In genomic region chr3:174737966-174738365, GRCh38 we compare ENCODE assay signal across 17 cellular contexts.
A peak's percentile ranks its signal among the peaks of the same experiment; 100 is the strongest.
DNase-seq lines count a peak whose midpoint lies in the region; ATAC-seq and TF ChIP-seq lines count a peak whose summit lies in the region.
"Had no signal": no experiment of that assay in that cellular context is flagged by ENCODE, and none has a peak within 500 bp of the region (broad histone marks: within the 10 kb centered on the region; RNA-seq: fewer than 3 reads in every experiment).

No MANE protein-coding gene starts in this region.

- H3K4me2 ChIP-seq in GM23248 (ENCODE audit: unreplicated experiment): no peak overlapping the region
- no peak overlapping the region for H3K4me2 ChIP-seq in smooth muscle cell

- no peak for TF ChIP-seq CTCF in smooth muscle cell (IDR thresholded peaks at IDR 0.05; ENCODE audit: borderline replicate concordance, insufficient read depth, poor library complexity, severe bottlenecking)

- H3K4me3 ChIP-seq in GM23248 (no peak overlapping the region), smooth muscle cell (no peak overlapping the region)
- H3K4me3 ChIP-seq: GM12878, HAP-1 had no signal

- ATAC-seq in GM18867 (IDR thresholded peaks at IDR 0.05; ENCODE audit: unreplicated experiment): no peak
- ATAC-seq: GM12878, HepG2 had no signal

- DNase-seq in GM23248 (peak; percentile 13), fibroblast of gingiva (ENCODE audit: low read depth) (peak; percentile 7), fibroblast of the conjunctiva (ENCODE audit: low read depth) (peak; percentile 47), smooth muscle cell (lab: John Stamatoyannopoulos, UW; ENCODE audit: unreplicated experiment) (no peak)
- no peak for DNase-seq in stimulated activated CD8-positive, alpha-beta memory T cell treated with anti-CD3 and anti-CD28 coated beads, Interleukin-4, amount 100 ng/mL, for 48 hours
- DNase-seq in activated effector memory CD4-positive, alpha-beta T cell treated with Interleukin-2 at 50 U/mL for 16 hours: no peak
- DNase-seq: ACHN; AML-193; Caco-2; CD4-positive, alpha-beta T cell; DMS79 treated with DMSO at 0.1 percent for 48 hours; EL had no signal

- WGBS in GM23248 (ENCODE audit: low coverage in 1 of 2, low lambda C conversion rate in 2 of 2, missing lambda C conversion rate in 2 of 2), 2 experiments: 41 to 50% methylated on average over 3 of the region's 3 CpGs
- WGBS in smooth muscle cell (ENCODE audit: low lambda C conversion rate): 83% methylated on average over 3 of the region's 3 CpGs

- no peaks in the 10 kb centered on the region for H3F3A ChIP-seq in GM23248 (ENCODE audit: insufficient read depth)
- H3F3A ChIP-seq in smooth muscle cell (ENCODE audit: low read depth): no peaks in the 10 kb centered on the region

- H3K79me2 ChIP-seq in GM23248 (ENCODE audit: insufficient read depth) (no peaks in the 10 kb centered on the region), smooth muscle cell (ENCODE audit: low read depth) (no peaks in the 10 kb centered on the region)

- H3K9me3 ChIP-seq in GM23248 (ENCODE audit: low read depth) (no peaks in the 10 kb centered on the region), smooth muscle cell (replicated peaks; ENCODE audit: low read depth) (no peaks in the 10 kb centered on the region)
- H3K9me3 ChIP-seq: HAP-1 had no signal

- H3K4me1 ChIP-seq in GM23248 (ENCODE audit: insufficient read depth) (peaks cover 6% of the 10 kb centered on the region; the same call in 1 of the 2 replicates), smooth muscle cell (ENCODE audit: low read depth) (peaks cover 6% of the 10 kb centered on the region)
- H3K4me1 ChIP-seq: Caco-2, HAP-1 had no signal

- H3K9me2 ChIP-seq in GM23248 (ENCODE audit: insufficient read depth): no peaks in the 10 kb centered on the region; the same call in 1 of the 2 replicates

- H2AFZ ChIP-seq in GM23248 (no peak overlapping the region), smooth muscle cell (ENCODE audit: low read depth) (no peak overlapping the region)

- no peaks in the 10 kb centered on the region for H3K36me3 ChIP-seq in GM23248 (ENCODE audit: low read depth)
- no peaks in the 10 kb centered on the region for H3K36me3 ChIP-seq in smooth muscle cell (ENCODE audit: low read depth)
- H3K36me3 ChIP-seq: HAP-1 had no signal

- no peak overlapping the region for H3K9ac ChIP-seq in GM23248
- H3K9ac ChIP-seq in smooth muscle cell (ENCODE audit: low read depth): no peak overlapping the region

- no peaks in the 10 kb centered on the region for H4K20me1 ChIP-seq in GM23248 (ENCODE audit: insufficient read depth)
- H4K20me1 ChIP-seq in smooth muscle cell (ENCODE audit: low read depth): no peaks in the 10 kb centered on the region

- no peaks in the 10 kb centered on the region for H3K27me3 ChIP-seq in GM23248 (replicated peaks; ENCODE audit: insufficient read depth)
- no peaks in the 10 kb centered on the region for H3K27me3 ChIP-seq in smooth muscle cell (ENCODE audit: low read depth)

- in situ Hi-C loops in GM23248 (cut with MboI): no loop called here

- H3K27ac ChIP-seq in GM23248: 0 out of 2 replicates have a peak overlapping the region, but pooled peaks have one; percentile 4
- H3K27ac ChIP-seq in smooth muscle cell (ENCODE audit: low read depth): no peak overlapping the region
- H3K27ac ChIP-seq: C4-2B had no signal

Comparison
In these comparisons a context has a peak if more than half of its experiments do, and no peak if none do; other contexts are left out.
1. DNase-seq: peak in GM23248 (single experiment), fibroblast of gingiva (single experiment) and fibroblast of the conjunctiva (single experiment); none in stimulated activated CD8-positive, alpha-beta memory T cell treated with anti-CD3 and anti-CD28 coated beads, Interleukin-4, amount 100 ng/mL, for 48 hours (single experiment), smooth muscle cell (single experiment) and activated effector memory CD4-positive, alpha-beta T cell treated with Interleukin-2 at 50 U/mL for 16 hours (single experiment).